ENCODE assay signal across 9 cellular contexts in the genomic region with DNA sequence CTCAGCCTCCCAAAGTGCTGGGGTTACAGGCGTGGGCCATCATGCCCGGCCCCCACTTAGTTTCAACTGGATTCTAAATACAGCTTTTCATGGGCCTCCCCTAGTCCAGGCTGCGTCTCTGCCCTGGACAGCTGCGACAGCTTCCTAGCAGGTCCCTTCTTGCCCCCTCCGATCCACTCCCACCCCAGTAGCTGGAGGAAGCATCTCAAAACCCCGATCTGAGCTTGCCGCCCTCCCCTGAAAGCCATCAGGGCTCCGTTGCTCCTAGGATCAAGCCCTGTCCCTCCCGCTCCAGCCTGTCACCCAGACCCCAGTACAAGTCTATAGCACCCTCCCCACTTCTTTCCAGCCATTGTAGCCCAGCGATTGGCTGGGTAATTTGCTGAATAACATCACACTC.
A peak's percentile ranks its signal among the peaks of the same experiment; 100 is the strongest.
DNase-seq lines count a peak whose midpoint lies in the region; ATAC-seq and TF ChIP-seq lines count a peak whose summit lies in the region.
"Had no signal": no experiment of that assay in that cellular context is flagged by ENCODE, and none has a peak within 500 bp of the region (broad histone marks: within the 10 kb centered on the region; RNA-seq: fewer than 3 reads in every experiment).

No MANE protein-coding gene starts in this region.

- no peak overlapping the region for H2AK5ac ChIP-seq in neuronal stem cell (ENCODE audit: low read depth, low read length)

- H2BK120ac ChIP-seq in neuronal stem cell (ENCODE audit: low read depth, low read length) = no peak overlapping the region

- H3K27ac Mint-ChIP-seq in activated CD8-positive, alpha-beta T cell treated with anti-CD3 and anti-CD28 coated beads for 36 hours = peak overlapping the region; percentile 89

- no peaks in the 10 kb centered on the region for H3K9me3 ChIP-seq in neuronal stem cell (replicated peaks in 1 of 2; ENCODE audit: control insufficient read depth in 2 of 2, insufficient read depth in 1 of 2, low read depth in 1 of 2, low read length in 2 of 2)
- H3K9me3 ChIP-seq: mucosa of descending colon had no signal

- no peak overlapping the region for H3K14ac ChIP-seq in neuronal stem cell (ENCODE audit: low read length)

- H3K36me3 Mint-ChIP-seq in activated CD8-positive, alpha-beta T cell treated with anti-CD3 and anti-CD28 coated beads for 36 hours (ENCODE audit: low read depth) = no peaks in the 10 kb centered on the region

- peaks cover 7 to 14% of the 10 kb centered on the region in 2 donors for H3K4me1 ChIP-seq in neuronal stem cell (ENCODE audit: control insufficient read depth in 2 of 2, insufficient read depth in 1 of 2, low read depth in 1 of 2, low read length in 2 of 2)

- peak; percentile 3 for ATAC-seq in GM18867 (IDR thresholded peaks at IDR 0.05; ENCODE audit: unreplicated experiment)
- peak; percentile 3 for ATAC-seq in HG02610 (IDR thresholded peaks at IDR 0.05; ENCODE audit: unreplicated experiment)
- peak; percentile 6 for ATAC-seq in activated CD8-positive, alpha-beta T cell treated with anti-CD3 and anti-CD28 coated beads for 36 hours
- ATAC-seq in HG03025 (IDR thresholded peaks at IDR 0.05; ENCODE audit: low FRiP score, unreplicated experiment) = no peak
- ATAC-seq in GM18519 (IDR thresholded peaks at IDR 0.05; ENCODE audit: low FRiP score, unreplicated experiment) = no peak

- no peaks in the 10 kb centered on the region for H3K79me1 ChIP-seq in neuronal stem cell (ENCODE audit: low read depth, low read length)

- H4K8ac ChIP-seq in neuronal stem cell (ENCODE audit: low read depth, low read length) = no peak overlapping the region

- TF ChIP-seq CTCF in activated CD8-positive, alpha-beta T cell treated with anti-CD3 and anti-CD28 coated beads for 36 hours (IDR thresholded peaks at IDR 0.05) = no peak

- H3K27ac ChIP-seq in neuronal stem cell (replicated peaks; ENCODE audit: low read length) = no peak overlapping the region

- peak overlapping the region; percentile 96 for H2AFZ ChIP-seq in neuronal stem cell (ENCODE audit: low read length)

- H2BK5ac ChIP-seq in neuronal stem cell (ENCODE audit: low read length) = no peak overlapping the region

- no peak overlapping the region for H4K91ac ChIP-seq in neuronal stem cell (ENCODE audit: low read depth, low read length, poor library complexity)

- H3K4me3 Mint-ChIP-seq in activated CD8-positive, alpha-beta T cell treated with anti-CD3 and anti-CD28 coated beads for 36 hours = peak overlapping the region; percentile 86

- intact Hi-C loops in activated CD8-positive, alpha-beta T cell treated with anti-CD3 and anti-CD28 coated beads for 36 hours (cut with micrococcal nuclease) = loop anchor here (5.0 kb wide), 2 partner anchors 124 to 244 kb away; no protein-coding TSS in a partner anchor

- CTCF ChIA-PET in activated CD8-positive, alpha-beta T cell treated with anti-CD3 and anti-CD28 coated beads for 36 hours (lab: Charles Lee) = interaction anchor here (0.7 to 2.7 kb wide), 83 partner anchors 8 to 826 kb away, joined by 3 to 46 read pairs (median 6); a partner anchor contains a TSS

- no peaks in the 10 kb centered on the region for H3K27me3 ChIP-seq in neuronal stem cell (ENCODE audit: control insufficient read depth in 3 of 3, insufficient read depth in 3 of 3, low read depth in 1 of 3, low read length in 3 of 3)

- POLR2A ChIA-PET in activated CD8-positive, alpha-beta T cell treated with anti-CD3 and anti-CD28 coated beads for 36 hours (lab: Charles Lee) = no interaction called here

- H3K9ac ChIP-seq in neuronal stem cell (ENCODE audit: low read depth, low read length, poor library complexity) = no peak overlapping the region

- H3K9me3 Mint-ChIP-seq in activated CD8-positive, alpha-beta T cell treated with anti-CD3 and anti-CD28 coated beads for 36 hours = no peaks in the 10 kb centered on the region

- H2BK12ac ChIP-seq in neuronal stem cell (ENCODE audit: low read length) = no peak overlapping the region

- H3K18ac ChIP-seq in neuronal stem cell (ENCODE audit: low read length) = peak overlapping the region; percentile 41

- H3K27me3 Mint-ChIP-seq in activated CD8-positive, alpha-beta T cell treated with anti-CD3 and anti-CD28 coated beads for 36 hours = no peaks in the 10 kb centered on the region

- no peak overlapping the region for H3K4ac ChIP-seq in neuronal stem cell (ENCODE audit: low read length)

- no peak overlapping the region for H3K4me3 ChIP-seq in neuronal stem cell (ENCODE audit: low read length in 2 of 2)
- H3K4me3 ChIP-seq: mucosa of descending colon had no signal

- peaks cover 13% of the 10 kb centered on the region for H3K4me1 Mint-ChIP-seq in activated CD8-positive, alpha-beta T cell treated with anti-CD3 and anti-CD28 coated beads for 36 hours (ENCODE audit: low read depth)

- H2BK15ac ChIP-seq in neuronal stem cell (ENCODE audit: low read length) = no peak overlapping the region

- no peak overlapping the region for H3K23ac ChIP-seq in neuronal stem cell (ENCODE audit: low read depth, low read length, poor library complexity)

- H3K4me2 ChIP-seq in neuronal stem cell (ENCODE audit: insufficient read depth, low read length, poor library complexity, severe bottlenecking) = no peak overlapping the region

- no peak for DNase-seq in activated CD8-positive, alpha-beta T cell treated with anti-CD3 and anti-CD28 coated beads for 36 hours
- no peak for DNase-seq in neuronal stem cell (ENCODE audit: low spot score)
- DNase-seq in iPS-NIHi11 (ENCODE audit: low spot score) = no peak
- no peak for DNase-seq in stimulated activated CD4-positive, alpha-beta T cell treated with anti-CD3 and anti-CD28 coated beads, Interleukin-4, amount 100 ng/mL, for 4 hours

- WGBS in neuronal stem cell (ENCODE audit: extremely low coverage in 2 of 2, insufficient read length in 2 of 2, insufficient replicate concordance in 1 of 2), 2 donors = no CpG with 5 or more reads among the region's 10 CpGs

- no peaks in the 10 kb centered on the region for H3K36me3 ChIP-seq in neuronal stem cell (replicated peaks in 1 of 2; ENCODE audit: control insufficient read depth in 2 of 2, insufficient read depth in 2 of 2, low read length in 2 of 2)

Comparison
In these comparisons a context has a peak if more than half of its experiments do, and no peak if none do; other contexts are left out.
1. ATAC-seq: peak in GM18867 (single experiment), HG02610 (single experiment) and activated CD8-positive, alpha-beta T cell treated with anti-CD3 and anti-CD28 coated beads for 36 hours (single experiment); none in HG03025 (single experiment) and GM18519 (single experiment).